8 cellular contexts compared by ENCODE assay signal in the genomic region with DNA sequence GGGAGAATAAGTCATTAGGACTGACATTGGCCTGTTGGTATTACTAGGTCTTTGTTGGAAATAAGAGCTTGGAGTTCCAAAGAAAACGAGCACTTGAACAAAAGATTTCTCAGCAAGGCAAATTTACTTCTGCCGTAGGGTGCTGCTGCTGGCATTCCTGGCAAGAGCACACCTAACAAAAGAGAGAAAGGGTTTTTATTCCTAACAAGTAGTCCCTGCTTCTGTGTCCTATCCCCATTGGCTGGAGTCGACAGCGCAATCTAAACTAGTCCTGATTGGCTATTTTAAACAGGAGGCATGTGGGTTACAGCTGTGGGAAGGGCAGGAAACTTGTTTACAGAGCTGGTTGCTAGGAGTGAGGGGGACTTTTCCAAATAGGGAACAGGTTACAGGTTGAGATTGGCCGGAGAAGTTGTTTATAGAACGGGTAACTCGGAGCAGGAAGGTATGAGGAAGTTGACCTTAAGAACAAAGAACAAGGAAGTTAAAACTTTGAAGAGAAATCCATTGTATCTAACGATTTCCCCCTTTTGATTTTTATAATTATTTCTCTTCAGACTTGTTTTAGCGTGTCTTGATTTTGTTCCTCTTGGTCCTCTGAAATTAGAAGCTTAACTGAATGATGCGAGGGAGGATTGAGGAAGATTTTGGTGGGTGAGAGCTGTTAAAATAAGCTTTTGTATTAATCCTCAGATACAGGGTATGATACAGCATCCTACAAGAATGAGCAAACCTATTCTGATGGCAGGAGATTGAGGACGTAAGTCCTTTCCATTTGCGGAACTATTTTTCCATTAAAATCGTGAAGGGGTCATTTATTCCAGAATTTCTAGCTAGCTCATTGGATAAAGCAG. TPM values are rescaled to one million over a fixed set of nuclear protein-coding genes. Genes with fewer than 3 reads are reported as not detected.
A peak's percentile ranks its signal among the peaks of the same experiment; 100 is the strongest.
DNase-seq lines count a peak whose midpoint lies in the region; ATAC-seq, FAIRE-seq and TF ChIP-seq lines count a peak whose summit lies in the region.

No MANE protein-coding gene starts in this region.

- H3K4me3 ChIP-seq in H7 (ENCODE audit: insufficient read depth, low read depth, low read length) (peak overlapping the region; percentile 87), iPS-18a (ENCODE audit: low read length) (peak overlapping the region; percentile 100)

- H3K27ac ChIP-seq in VCaP (peak overlapping the region; percentile 94), iPS-18a (ENCODE audit: low read length) (peak overlapping the region; percentile 68)

- TF ChIP-seq CTCF in VCaP (conservative IDR thresholded peaks at IDR 0.05), result no peak

- H3K9ac ChIP-seq in iPS-18a (ENCODE audit: low read length), result peak overlapping the region; percentile 98

- POLR2A ChIA-PET in HEK293T (lab: Yijun Ruan, JAX), result interaction anchor here (1.0 to 1.2 kb wide), 2 partner anchors 11 to 14 kb away, joined by 3 to 5 read pairs; no protein-coding TSS in a partner anchor

- FAIRE-seq in urothelium cell line (lab: Jason Lieb, UNC) (no peak), HTR-8/SVneo (lab: Jason Lieb, UNC) (no peak)

- H3K27me3 ChIP-seq in H7 (ENCODE audit: control insufficient read depth, insufficient read depth, low read length) (no peaks in the 10 kb centered on the region), iPS-18a (ENCODE audit: control insufficient read depth, insufficient read depth, low read length) (no peaks in the 10 kb centered on the region)

- H3K9me3 ChIP-seq in iPS-18a (ENCODE audit: control insufficient read depth, low read depth, low read length), result peaks cover 9% of the 10 kb centered on the region

- no peak for ATAC-seq in GM21447 (IDR thresholded peaks at IDR 0.05; ENCODE audit: unreplicated experiment)

- H3K36me3 ChIP-seq in H7 (replicated peaks; ENCODE audit: control insufficient read depth, insufficient read depth, low read length) (peaks cover 66% of the 10 kb centered on the region), iPS-18a (ENCODE audit: control insufficient read depth, low read depth, low read length) (peaks cover 75% of the 10 kb centered on the region)

- CTCF ChIA-PET in HEK293T (lab: Yijun Ruan, JAX), result interaction anchor here (1.6 kb wide), 1 partner anchor 39 kb away, joined by 4 read pairs; no protein-coding TSS in a partner anchor

- H3K4me1 ChIP-seq in iPS-18a (ENCODE audit: control insufficient read depth, low read depth, low read length), result peaks cover 18% of the 10 kb centered on the region

- DNase-seq in A172 (ENCODE audit: low spot score), result peak; percentile 32
- DNase-seq in H7, result no peak
- DNase-seq in urothelium cell line (ENCODE audit: low spot score), result peak; percentile 61
- DNase-seq in HTR-8/SVneo (ENCODE audit: insufficient read length, low spot score), result no peak
- no peak for DNase-seq in HEK293T (ENCODE audit: extremely low spot score)

TF ChIP-seq in HEK293T, 16 proteins besides CTCF, POLR2A, EP300 and RAD21:
- no peak for TF ChIP-seq SP1 (IDR thresholded peaks at IDR 0.05)
- TF ChIP-seq, protein P1, sequence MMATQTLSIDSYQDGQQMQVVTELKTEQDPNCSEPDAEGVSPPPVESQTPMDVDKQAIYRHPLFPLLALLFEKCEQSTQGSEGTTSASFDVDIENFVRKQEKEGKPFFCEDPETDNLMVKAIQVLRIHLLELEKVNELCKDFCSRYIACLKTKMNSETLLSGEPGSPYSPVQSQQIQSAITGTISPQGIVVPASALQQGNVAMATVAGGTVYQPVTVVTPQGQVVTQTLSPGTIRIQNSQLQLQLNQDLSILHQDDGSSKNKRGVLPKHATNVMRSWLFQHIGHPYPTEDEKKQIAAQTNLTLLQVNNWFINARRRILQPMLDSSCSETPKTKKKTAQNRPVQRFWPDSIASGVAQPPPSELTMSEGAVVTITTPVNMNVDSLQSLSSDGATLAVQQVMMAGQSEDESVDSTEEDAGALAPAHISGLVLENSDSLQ (IDR thresholded peaks at IDR 0.05), result no peak
TF ChIP-seq in HEK293T: peak in this region for 0.

RNA-seq across cellular contexts. Expression of a gene that starts 3.4 kb away (rescaled TPM):
- total RNA-seq in A172 (2014; rRNA removed; shearing (Covaris generic)), result 33.8 and 34.2 TPM in 2 replicates
- total RNA-seq in H7 (2014; rRNA removed; shearing (Covaris generic)), result 8.5 and 8.6 TPM in 2 replicates

Comparison
In these comparisons a context has a peak if more than half of its experiments do, and no peak if none do; other contexts are left out.
1. DNase-seq: peak in A172 (single experiment) and urothelium cell line (single experiment); none in H7 (single experiment), HTR-8/SVneo (single experiment) and HEK293T (single experiment).